29 cellular contexts compared by ENCODE assay signal in the genomic region with DNA sequence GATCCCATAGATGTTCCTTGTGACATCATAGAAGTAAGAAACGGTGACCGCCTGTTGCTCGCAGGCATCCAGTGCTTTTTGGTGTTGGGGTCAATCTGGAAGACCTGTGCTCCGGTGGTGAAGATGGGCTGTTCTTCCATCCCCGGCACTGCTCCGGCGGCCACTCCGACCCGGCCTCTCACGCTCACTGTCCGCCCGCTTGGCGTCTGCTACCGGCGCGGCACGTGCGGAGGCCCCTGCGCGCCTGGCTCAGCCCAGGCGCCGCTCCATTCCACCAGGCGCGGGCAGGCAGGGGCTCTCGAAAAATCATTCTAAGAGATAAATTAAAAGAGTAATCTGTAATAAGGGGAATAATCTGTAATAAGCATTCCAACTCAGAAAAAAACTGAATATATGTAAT.
"Had no signal": no experiment of that assay in that cellular context is flagged by ENCODE, and none has a peak within 500 bp of the region (broad histone marks: within the 10 kb centered on the region; RNA-seq: fewer than 3 reads in every experiment).

No MANE protein-coding gene starts in this region.

- H3K4me3 ChIP-seq: ovary, psoas muscle, right lobe of liver, sigmoid colon, stomach, thoracic aorta, thyroid gland, tibial nerve, upper lobe of left lung, vagina had no signal

- H3K9me3 ChIP-seq: neutrophil, ovary, psoas muscle, right lobe of liver, sigmoid colon, thoracic aorta, thyroid gland, tibial nerve, upper lobe of left lung, vagina had no signal

- H3K27ac Mint-ChIP-seq: natural killer cell treated with Interleukin-12 subunit alpha and Interleukin-12 subunit beta and Interleukin-15 and Interleukin-18, amount 100 ng/mL, for 72 hours; nephron progenitor cell; progenitor cell of endocrine pancreas; stimulated activated effector memory CD8-positive, alpha-beta T cell treated with anti-CD3 and anti-CD28 coated beads, Interleukin-12 subunit alpha, Interleukin-12 subunit beta, amount 100 ng/mL, for 72 hours; stimulated activated naive CD8-positive, alpha-beta T cell treated with anti-CD3 and anti-CD28 coated beads, Interleukin-15, Interleukin-2, amounts not matched to agents 100 ng/mL and 50 ng/mL, for 24 hours had no signal

- H3K9ac ChIP-seq: parathyroid adenoma had no signal

- H3K9me3 Mint-ChIP-seq: natural killer cell treated with Interleukin-12 subunit alpha and Interleukin-12 subunit beta and Interleukin-15 and Interleukin-18, amount 100 ng/mL, for 72 hours; stimulated activated effector memory CD8-positive, alpha-beta T cell treated with anti-CD3 and anti-CD28 coated beads, Interleukin-12 subunit alpha, Interleukin-12 subunit beta, amount 100 ng/mL, for 72 hours; stimulated activated naive B cell treated with anti-CD40 and anti-IgM and Interleukin-4, amounts not matched to agents 10 μg/mL and 1 μg/mL and 100 μg/mL, for 72 hours; stimulated activated naive CD8-positive, alpha-beta T cell treated with anti-CD3 and anti-CD28 coated beads, Interleukin-15, Interleukin-2, amounts not matched to agents 100 ng/mL and 50 ng/mL, for 24 hours had no signal

- H3K27me3 Mint-ChIP-seq: progenitor cell of endocrine pancreas; stimulated activated naive B cell treated with anti-CD40 and anti-IgM and Interleukin-4, amounts not matched to agents 10 μg/mL and 1 μg/mL and 100 μg/mL, for 72 hours; stimulated activated naive CD8-positive, alpha-beta T cell treated with anti-CD3 and anti-CD28 coated beads, Interleukin-15, Interleukin-2, amounts not matched to agents 100 ng/mL and 50 ng/mL, for 24 hours had no signal

- H3K36me3 ChIP-seq: neutrophil, ovary, right lobe of liver, sigmoid colon, stomach, thoracic aorta, thyroid gland, tibial nerve, upper lobe of left lung, vagina had no signal

- H3K27ac ChIP-seq: neutrophil, ovary, parathyroid adenoma, psoas muscle, right lobe of liver, sigmoid colon, stomach, thoracic aorta, thyroid gland, tibial nerve, upper lobe of left lung, vagina had no signal

- H3K4me1 ChIP-seq: parathyroid adenoma, psoas muscle, right lobe of liver, sigmoid colon, stomach, thyroid gland, tibial nerve, upper lobe of left lung, vagina had no signal

- H3K4me1 Mint-ChIP-seq: nephron progenitor cell, neural crest cell had no signal

- H3K36me3 Mint-ChIP-seq: natural killer cell treated with Interleukin-12 subunit alpha and Interleukin-12 subunit beta and Interleukin-15 and Interleukin-18, amount 100 ng/mL, for 72 hours; stimulated activated effector memory CD8-positive, alpha-beta T cell treated with anti-CD3 and anti-CD28 coated beads, Interleukin-12 subunit alpha, Interleukin-12 subunit beta, amount 100 ng/mL, for 72 hours; stimulated activated naive B cell treated with anti-CD40 and anti-IgM and Interleukin-4, amounts not matched to agents 10 μg/mL and 1 μg/mL and 100 μg/mL, for 72 hours had no signal

- DNase-seq: nephron progenitor cell; nucleus accumbens; ovary; posterior cingulate gyrus; psoas muscle; right cardiac atrium; right lobe of liver; sigmoid colon; small intestine; stimulated activated CD4-positive, alpha-beta T cell treated with anti-CD3 and anti-CD28 coated beads, Interleukin-15, amount 100 ng/mL, for 24 hours; stimulated activated CD4-positive, alpha-beta T cell treated with anti-CD3 and anti-CD28 coated beads, Interleukin-2, amount 100 ng/mL, for 24 hours; stimulated activated CD4-positive, alpha-beta T cell treated with anti-CD3 and anti-CD28 coated beads, Interleukin-2, amount 100 ng/mL, for 48 hours; stimulated activated CD4-positive, alpha-beta T cell treated with anti-CD3 and anti-CD28 coated beads, Interleukin-4, amount 100 ng/mL, for 24 hours; stimulated activated naive B cell treated with anti-CD40 and anti-IgM and Interleukin-4, amounts not matched to agents 10 μg/mL and 1 μg/mL and 100 μg/mL, for 72 hours; stimulated activated naive CD4-positive, alpha-beta T cell treated with Interleukin-2 at 50 U/mL for 16 hours; stomach; thyroid gland; trophoblast cell had no signal

- H3K4me3 Mint-ChIP-seq: natural killer cell treated with Interleukin-12 subunit alpha and Interleukin-12 subunit beta and Interleukin-15 and Interleukin-18, amount 100 ng/mL, for 72 hours; nephron progenitor cell; neural crest cell; stimulated activated effector memory CD8-positive, alpha-beta T cell treated with anti-CD3 and anti-CD28 coated beads, Interleukin-12 subunit alpha, Interleukin-12 subunit beta, amount 100 ng/mL, for 72 hours; stimulated activated naive B cell treated with anti-CD40 and anti-IgM and Interleukin-4, amounts not matched to agents 10 μg/mL and 1 μg/mL and 100 μg/mL, for 72 hours; stimulated activated naive CD8-positive, alpha-beta T cell treated with anti-CD3 and anti-CD28 coated beads, Interleukin-15, Interleukin-2, amounts not matched to agents 100 ng/mL and 50 ng/mL, for 24 hours had no signal

- ATAC-seq: natural killer cell treated with Interleukin-12 subunit alpha and Interleukin-12 subunit beta and Interleukin-15 and Interleukin-18, amount 100 ng/mL, for 72 hours; psoas muscle; right cardiac atrium; right lobe of liver; stimulated activated naive B cell treated with anti-CD40 and anti-IgM and Interleukin-4, amounts not matched to agents 10 μg/mL and 1 μg/mL and 100 μg/mL, for 72 hours had no signal

- H3K27me3 ChIP-seq: neutrophil, ovary, right lobe of liver, sigmoid colon, stomach, thyroid gland, tibial nerve, upper lobe of left lung, vagina had no signal
